8 cellular contexts compared by ENCODE assay signal in genomic region chr17:80780381-80781187, GRCh38.
DNase-seq lines count a peak whose midpoint lies in the region; ATAC-seq and TF ChIP-seq lines count a peak whose summit lies in the region.

No MANE protein-coding gene starts in this region.

- H3K4me2 ChIP-seq in PC-9: no peak overlapping the region
- H3K4me2 ChIP-seq in MM.1S (ENCODE audit: low read depth, low read length): no peak overlapping the region

- no peak overlapping the region for H3K4me3 ChIP-seq in MG63
- no peak overlapping the region for H3K4me3 ChIP-seq in PC-9
- H3K4me3 ChIP-seq in MM.1S (ENCODE audit: low read length): no peak overlapping the region

- peak overlapping the region; percentile 95 for H3K27ac Mint-ChIP-seq in activated naive CD4-positive, alpha-beta T cell treated with anti-CD3 and anti-CD28 coated beads, Interleukin-2, amount 50 U/mL, for 72 hours

- no peak overlapping the region for H2AFZ ChIP-seq in PC-9
- no peak overlapping the region for H2AFZ ChIP-seq in MM.1S (ENCODE audit: low read length)

- no peaks in the 10 kb centered on the region for H3K79me2 ChIP-seq in PC-9 (ENCODE audit: low read depth)
- no peaks in the 10 kb centered on the region for H3K79me2 ChIP-seq in MM.1S (ENCODE audit: low read length)

- peaks cover 0 to 5% of the 10 kb centered on the region in 2 donors for H3K9me3 Mint-ChIP-seq in activated naive CD4-positive, alpha-beta T cell treated with anti-CD3 and anti-CD28 coated beads, Interleukin-2, amount 50 U/mL, for 72 hours

- H3K27me3 ChIP-seq in MG63 (no peaks in the 10 kb centered on the region), PC-9 (ENCODE audit: insufficient read depth, low read depth) (no peaks in the 10 kb centered on the region), MM.1S (replicated peaks; ENCODE audit: insufficient read depth, low read length) (no peaks in the 10 kb centered on the region)

- ATAC-seq in GM18517 (IDR thresholded peaks at IDR 0.05; ENCODE audit: unreplicated experiment): peak; percentile 75
- ATAC-seq in HG03108 (IDR thresholded peaks at IDR 0.05; ENCODE audit: unreplicated experiment): peak; percentile 57
- ATAC-seq in activated naive CD4-positive, alpha-beta T cell treated with anti-CD3 and anti-CD28 coated beads, Interleukin-2, amount 50 U/mL, for 72 hours: peak; percentile 74 to 80
- ATAC-seq in sciatic nerve: peak; percentile 25

- TF ChIP-seq CTCF in PC-9 (conservative IDR thresholded peaks at IDR 0.05): no peak
- TF ChIP-seq CTCF in MM.1S (IDR thresholded peaks at IDR 0.05; ENCODE audit: low read length): no peak

- H3K9me2 ChIP-seq in PC-9 (ENCODE audit: insufficient read depth) (no peaks in the 10 kb centered on the region), MM.1S (replicated peaks; ENCODE audit: insufficient read depth, low read length) (no peaks in the 10 kb centered on the region)

- no TSS peak for BruUV-seq in PC-9 (replicated peaks; lab: Mats Ljungman, UMichigan)

- H4K20me1 ChIP-seq in PC-9 (ENCODE audit: insufficient read depth) (no peaks in the 10 kb centered on the region), MM.1S (ENCODE audit: insufficient read depth, low read length) (no peaks in the 10 kb centered on the region)

- intact Hi-C loops in sciatic nerve (cut with DNase I): no loop called here
- intact Hi-C loops in PC-9 (cut with micrococcal nuclease; ENCODE audit: unreplicated experiment): no loop called here

- H3K4me1 ChIP-seq in PC-9 (replicated peaks; ENCODE audit: insufficient read depth): peaks cover 17% of the 10 kb centered on the region
- no peaks in the 10 kb centered on the region for H3K4me1 ChIP-seq in MM.1S (ENCODE audit: low read length)

- peaks cover 24 to 30% of the 10 kb centered on the region in 2 donors for H3K36me3 Mint-ChIP-seq in activated naive CD4-positive, alpha-beta T cell treated with anti-CD3 and anti-CD28 coated beads, Interleukin-2, amount 50 U/mL, for 72 hours

- H3K27ac ChIP-seq in PC-9 (no peak overlapping the region), MM.1S (ENCODE audit: low read length) (no peak overlapping the region)

- H3K36me3 ChIP-seq in MG63 (peaks cover 15% of the 10 kb centered on the region), PC-9 (ENCODE audit: low read depth) (no peaks in the 10 kb centered on the region), MM.1S (replicated peaks; ENCODE audit: insufficient read depth, low read length) (no peaks in the 10 kb centered on the region)

- H3K9me3 ChIP-seq in MG63 (no peaks in the 10 kb centered on the region), PC-9 (ENCODE audit: insufficient read depth, low read depth) (no peaks in the 10 kb centered on the region), MM.1S (replicated peaks; ENCODE audit: insufficient read depth, low read length) (no peaks in the 10 kb centered on the region)

- POLR2A ChIA-PET in PC-9 (lab: Charles Lee; ENCODE audit: unreplicated experiment): no interaction called here

- H3F3A ChIP-seq in PC-9 (ENCODE audit: insufficient read depth, low read depth): peaks cover 17% of the 10 kb centered on the region
- H3F3A ChIP-seq in MM.1S (ENCODE audit: insufficient read depth, low read length): no peaks in the 10 kb centered on the region

- CTCF ChIA-PET in PC-9 (lab: Charles Lee): no interaction called here

- no peak overlapping the region for H3K9ac ChIP-seq in MM.1S (ENCODE audit: low read length)

- peak; percentile 39 to 76 for DNase-seq in activated naive CD4-positive, alpha-beta T cell treated with anti-CD3 and anti-CD28 coated beads, Interleukin-2, amount 50 U/mL, for 72 hours (ENCODE audit: low spot score in 2 of 2)
- peak; percentile 32 for DNase-seq in sciatic nerve (ENCODE audit: low spot score)
- no peak for DNase-seq in MG63
- no peak for DNase-seq in PC-9
- DNase-seq in NCI-H2081 (lab: John Stamatoyannopoulos, UW): no peak
- DNase-seq in MM.1S: no peak

Comparison
In these comparisons a context has a peak if more than half of its experiments do, and no peak if none do; other contexts are left out.
1. ATAC-seq: peak in every context shown above with its lines; median percentile 77 in activated naive CD4-positive, alpha-beta T cell treated with anti-CD3 and anti-CD28 coated beads, Interleukin-2, amount 50 U/mL, for 72 hours; 75 in GM18517; 57 in HG03108; 25 in sciatic nerve.
2. DNase-seq: peak in activated naive CD4-positive, alpha-beta T cell treated with anti-CD3 and anti-CD28 coated beads, Interleukin-2, amount 50 U/mL, for 72 hours (2 of 2) and sciatic nerve (single experiment); none in MG63 (single experiment), PC-9 (0 of 2), NCI-H2081 (0 of 2) and MM.1S (single experiment).